ENCODE assay signal across 1 cellular context in genomic region chr3:121749276-121750086, GRCh38.
A peak's percentile ranks its signal among the peaks of the same experiment; 100 is the strongest.
TF ChIP-seq lines count a peak whose summit lies in the region.

Gene GOLGB1, minus strand, starts transcription at chr3:121749741. Its CDS starts 18,770 bp downstream, at chr3:121730971.

TF ChIP-seq in GM12878, 131 proteins besides CTCF, POLR2A, EP300 and RAD21 (continued from another document and continues in another):
- peak; percentile 57; the same call in 1 of the 2 replicates for TF ChIP-seq HCFC1 (IDR thresholded peaks at IDR 0.05; ENCODE audit: low read length)
- TF ChIP-seq EED (IDR thresholded peaks at IDR 0.05; ENCODE audit: low read depth) = peak; percentile 33; the same call in 1 of the 2 replicates
- peak; percentile 86; the same call in 1 of the 2 replicates for TF ChIP-seq ASH2L (IDR thresholded peaks at IDR 0.05; ENCODE audit: borderline replicate concordance, low read depth)
- no peak for TF ChIP-seq STAT3 (IDR thresholded peaks at IDR 0.05; ENCODE audit: low read depth, low read length)
- no peak for TF ChIP-seq ATF3 (IDR thresholded peaks at IDR 0.05; ENCODE audit: borderline replicate concordance, extremely low read depth, low read depth, low read length)
- TF ChIP-seq TCF3 (IDR thresholded peaks at IDR 0.05; ENCODE audit: borderline replicate concordance, insufficient read depth, low read depth, low read length) = no peak
- no peak for TF ChIP-seq BRCA1 (IDR thresholded peaks at IDR 0.05; ENCODE audit: low read depth, low read length)
- peak; percentile 64; the same call in 1 of the 2 replicates for TF ChIP-seq BACH1 (IDR thresholded peaks at IDR 0.05; ENCODE audit: borderline replicate concordance)
- TF ChIP-seq SUZ12 (IDR thresholded peaks at IDR 0.05; ENCODE audit: unreplicated experiment) = no peak
- no peak for TF ChIP-seq YBX1 (IDR thresholded peaks at IDR 0.05)
- TF ChIP-seq MEF2B (IDR thresholded peaks at IDR 0.05; ENCODE audit: partially characterized antibody, poor library complexity, severe bottlenecking) = peak; percentile 9
- TF ChIP-seq EZH2 (IDR thresholded peaks at IDR 0.05; ENCODE audit: borderline replicate concordance, control insufficient read depth, low read depth, low read length) = no peak
- no peak for TF ChIP-seq PAX5 (IDR thresholded peaks at IDR 0.05; ENCODE audit: borderline replicate concordance, low read depth, low read length)
- TF ChIP-seq ZBED1 (IDR thresholded peaks at IDR 0.05; ENCODE audit: borderline replicate concordance) = no peak
- peak; percentile 81 for TF ChIP-seq CREM (IDR thresholded peaks at IDR 0.05; ENCODE audit: low read depth)
- TF ChIP-seq EGR1 (IDR thresholded peaks at IDR 0.05; ENCODE audit: borderline replicate concordance in 1 of 2, low read depth in 2 of 2, low read length in 2 of 2) = peak in 1 of 2 experiments; percentile 33; a peak in 1 of 3 replicates
- TF ChIP-seq TCF12 (IDR thresholded peaks at IDR 0.05; ENCODE audit: low read depth, low read length) = peak; percentile 36; the same call in 1 of the 2 replicates
- TF ChIP-seq ZBTB40 (IDR thresholded peaks at IDR 0.05; ENCODE audit: borderline replicate concordance) = peak; percentile 98
- TF ChIP-seq SIN3A (IDR thresholded peaks at IDR 0.05; ENCODE audit: low read depth, low read length) = peak; percentile 5
- TF ChIP-seq NRF1 (conservative IDR thresholded peaks at IDR 0.05; ENCODE audit: low read depth, low read length) = no peak
- TF ChIP-seq SP1 (IDR thresholded peaks at IDR 0.05; ENCODE audit: low read depth, low read length) = peak; percentile 90
- no peak for TF ChIP-seq MYB (IDR thresholded peaks at IDR 0.05; ENCODE audit: borderline replicate concordance, low read depth, low read length)
- no peak for TF ChIP-seq ATF2 (IDR thresholded peaks at IDR 0.05; ENCODE audit: low read length)
- TF ChIP-seq SREBF1 (IDR thresholded peaks at IDR 0.05; ENCODE audit: low read length) = peak; percentile 58
- no peak for TF ChIP-seq ZZZ3 (IDR thresholded peaks at IDR 0.05; ENCODE audit: control insufficient read depth, insufficient read length, low read depth)
- TF ChIP-seq USF2 (IDR thresholded peaks at IDR 0.05; ENCODE audit: borderline replicate concordance, low read depth, low read length) = no peak; the same call in 1 of the 2 replicates
- TF ChIP-seq TARDBP (IDR thresholded peaks at IDR 0.05; ENCODE audit: borderline replicate concordance) = no peak; the same call in 1 of the 2 replicates
- TF ChIP-seq MEF2A (IDR thresholded peaks at IDR 0.05; ENCODE audit: insufficient read depth, low read depth, low read length) = no peak
- TF ChIP-seq NFIC (IDR thresholded peaks at IDR 0.05; ENCODE audit: low read depth, low read length) = no peak
- TF ChIP-seq USF1 (IDR thresholded peaks at IDR 0.05; ENCODE audit: borderline replicate concordance, extremely low read length, insufficient read depth, low read depth, low read length) = no peak
- 0 out of 2 replicates have a peak, but pooled peaks have one; percentile 49 for TF ChIP-seq RAD51 (IDR thresholded peaks at IDR 0.05)
- TF ChIP-seq CBFB (IDR thresholded peaks at IDR 0.05; ENCODE audit: low read depth) = peak; percentile 21; the same call in 1 of the 2 replicates
- TF ChIP-seq ATF7 (IDR thresholded peaks at IDR 0.05; ENCODE audit: low read depth) = peak; percentile 79; the same call in 1 of the 2 replicates
- TF ChIP-seq ESRRA (IDR thresholded peaks at IDR 0.05; ENCODE audit: low read length) = no peak
- TF ChIP-seq E2F8 (IDR thresholded peaks at IDR 0.05; ENCODE audit: low read depth, partially characterized antibody) = peak; percentile 86
- no peak for TF ChIP-seq ZNF592 (IDR thresholded peaks at IDR 0.05)
- peak; percentile 88 for TF ChIP-seq IRF3 (IDR thresholded peaks at IDR 0.05)
- peak; percentile 43 for TF ChIP-seq YY1 (IDR thresholded peaks at IDR 0.05; ENCODE audit: low read depth, low read length)
- no peak for TF ChIP-seq KAT2A (conservative IDR thresholded peaks at IDR 0.05; ENCODE audit: control insufficient read depth, low read depth, low read length)
- no peak for TF ChIP-seq RCOR1 (conservative IDR thresholded peaks at IDR 0.05; ENCODE audit: low read depth, low read length)
- peak; percentile 36 for TF ChIP-seq NR2F1 (conservative IDR thresholded peaks at IDR 0.05)
- TF ChIP-seq RELA (IDR thresholded peaks at IDR 0.05; ENCODE audit: borderline replicate concordance, partially characterized antibody) = no peak
- TF ChIP-seq CEBPZ (IDR thresholded peaks at IDR 0.05; ENCODE audit: low read depth, low read length) = peak; percentile 77
